ENCODE assay signal across 8 cellular contexts in the genomic region with DNA sequence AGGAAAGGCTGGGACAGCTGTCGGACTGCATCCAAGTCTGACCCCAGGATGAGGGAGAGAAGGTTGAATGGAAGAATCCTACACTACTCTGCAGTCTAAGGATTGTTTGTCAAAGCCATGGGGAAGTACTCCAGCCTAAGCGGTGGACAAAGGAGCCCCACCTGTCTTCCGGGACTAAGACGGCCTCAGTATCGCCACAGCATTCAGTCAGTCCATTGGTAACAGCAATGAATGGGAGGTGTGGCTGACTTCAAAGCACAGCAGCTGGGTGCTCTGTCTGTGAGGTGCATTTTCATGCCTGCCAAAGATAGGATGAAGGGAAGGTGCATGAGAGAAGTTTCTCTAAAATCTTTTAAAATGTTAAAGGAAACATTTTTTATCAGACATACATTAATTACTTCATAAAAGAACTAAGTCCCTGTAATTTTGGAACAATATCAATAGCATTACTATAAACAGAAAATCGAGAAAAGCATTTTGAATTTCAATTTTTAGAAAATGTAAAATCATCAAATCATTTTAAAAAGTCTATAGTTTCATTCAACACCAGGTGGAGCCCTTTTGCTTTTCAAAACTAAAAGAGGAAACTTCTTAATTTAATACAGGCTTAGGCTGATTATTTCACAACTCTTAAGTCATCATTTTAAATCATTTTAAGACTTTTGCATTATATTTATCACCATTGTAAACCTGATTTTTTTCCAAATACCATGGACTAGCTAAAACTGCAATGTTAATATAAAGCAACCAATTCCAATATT. TPM values are rescaled to one million over a fixed set of nuclear protein-coding genes. Genes with fewer than 3 reads are reported as not detected.
DNase-seq lines count a peak whose midpoint lies in the region; TF ChIP-seq lines count a peak whose summit lies in the region.

No MANE protein-coding gene starts in this region.

- peak; percentile 67 for TF ChIP-seq RAD21 in SK-N-SH (IDR thresholded peaks at IDR 0.05; ENCODE audit: low read length)

- CTCF ChIA-PET in SK-N-SH (lab: Yijun Ruan, JAX), result interaction anchor here (0.6 to 6.4 kb wide), 15 partner anchors 10 to 440 kb away, joined by 3 to 104 read pairs (median 4); a partner anchor contains a TSS

- no peak overlapping the region for H3K9ac ChIP-seq in SK-N-SH

- H3K4me1 ChIP-seq in SK-N-SH (ENCODE audit: control insufficient read depth in 1 of 2, insufficient read depth in 2 of 2, low read depth in 1 of 2, low read length in 1 of 2) (peaks cover 0 to 2% of the 10 kb centered on the region in 2 experiments; a peak in 1 of 4 replicates), thyroid gland (no peaks in the 10 kb centered on the region)

- no peak overlapping the region for H2AFZ ChIP-seq in SK-N-SH (ENCODE audit: low read depth)

- 22% methylated on average over 6 of the region's 6 CpGs for WGBS in SK-N-SH (ENCODE audit: low lambda C conversion rate)
- WGBS in thyroid gland, 2 donors, result 14 to 19% methylated on average over 6 of the region's 6 CpGs

- no peak overlapping the region for H3K4me3 ChIP-seq in LNCaP clone FGC (ENCODE audit: low read depth, low read length)
- H3K4me3 ChIP-seq in SK-N-SH (ENCODE audit: low read depth in 2 of 2, low read length in 1 of 2), result no peak overlapping the region; a peak in 1 of 4 replicates
- no peak overlapping the region for H3K4me3 ChIP-seq in thyroid gland (replicated peaks in 1 of 3)

- no peak for TF ChIP-seq EP300 in SK-N-SH (IDR thresholded peaks at IDR 0.05; ENCODE audit: borderline replicate concordance in 1 of 2, low read depth in 1 of 2, low read length in 1 of 2)

- H3K27me3 ChIP-seq in SK-N-SH (ENCODE audit: insufficient read depth) (no peaks in the 10 kb centered on the region; the same call in 1 of the 2 replicates), thyroid gland (no peaks in the 10 kb centered on the region)

- H3K9me3 Mint-ChIP-seq in CD14-positive monocyte (peaks cover 0 to 2% (median 0%) of the 10 kb centered on the region in 7 donors), glutamatergic neuron (ENCODE audit: unreplicated experiment) (no peaks in the 10 kb centered on the region)

- intact Hi-C loops in CD14-positive monocyte (cut with micrococcal nuclease) (loop anchor here (5.0 kb wide), 1 partner anchor 127 kb away; a partner anchor contains a TSS), thyroid gland (cut with DNase I) (loop anchor here (2.0 kb wide), 1 partner anchor 128 kb away; no protein-coding TSS in a partner anchor)

- H3K4me2 ChIP-seq in SK-N-SH, result no peak overlapping the region

- H3K9me3 ChIP-seq in SK-N-SH, result no peaks in the 10 kb centered on the region
- H3K9me3 ChIP-seq in thyroid gland, result no peaks in the 10 kb centered on the region

- H3K27ac Mint-ChIP-seq in CD14-positive monocyte, result no peak overlapping the region
- H3K27ac Mint-ChIP-seq in glutamatergic neuron (ENCODE audit: unreplicated experiment), result peak overlapping the region; percentile 2

- TF ChIP-seq POLR2A in thyroid gland (IDR thresholded peaks at IDR 0.05), result no peak

- no peaks in the 10 kb centered on the region for H3F3A ChIP-seq in SK-N-SH (replicated peaks; ENCODE audit: insufficient read depth)

- no peaks in the 10 kb centered on the region for H3K9me2 ChIP-seq in SK-N-SH

- H3K36me3 ChIP-seq in SK-N-SH (replicated peaks in 1 of 2; ENCODE audit: control insufficient read depth in 1 of 2, insufficient read depth in 2 of 2, low read length in 1 of 2), result no peaks in the 10 kb centered on the region
- no peaks in the 10 kb centered on the region for H3K36me3 ChIP-seq in thyroid gland

- DNase-seq in CD14-positive monocyte (ENCODE audit: low spot score) (no peak), LNCaP clone FGC (ENCODE audit: low read depth) (peak; percentile 6), SK-N-SH (peak; percentile 33), glutamatergic neuron (no peak), thyroid gland (no peak), foreskin melanocyte (no peak), GDM1 (lab: John Stamatoyannopoulos, UW) (no peak)
- DNase-seq in activated naive CD4-positive, alpha-beta T cell (lab: John Stamatoyannopoulos, UW), result no peak

- H3K79me2 ChIP-seq in SK-N-SH (ENCODE audit: insufficient read depth), result no peaks in the 10 kb centered on the region

- H4K20me1 ChIP-seq in SK-N-SH (ENCODE audit: insufficient read depth), result no peaks in the 10 kb centered on the region

- H3K36me3 Mint-ChIP-seq in CD14-positive monocyte, result no peaks in the 10 kb centered on the region
- H3K36me3 Mint-ChIP-seq in glutamatergic neuron (ENCODE audit: unreplicated experiment), result no peaks in the 10 kb centered on the region

- H3K4me1 Mint-ChIP-seq in CD14-positive monocyte (no peaks in the 10 kb centered on the region), glutamatergic neuron (ENCODE audit: low read depth, unreplicated experiment) (peaks cover 3% of the 10 kb centered on the region)

- H3K27ac ChIP-seq in SK-N-SH (ENCODE audit: low read depth in 2 of 2, low read length in 1 of 2), result no peak overlapping the region
- H3K27ac ChIP-seq in thyroid gland, result no peak overlapping the region

- H3K4me3 Mint-ChIP-seq in CD14-positive monocyte (no peak overlapping the region), glutamatergic neuron (ENCODE audit: unreplicated experiment) (no peak overlapping the region)

- H3K27me3 Mint-ChIP-seq in CD14-positive monocyte (ENCODE audit: low read depth in 3 of 3), result peaks cover 9 to 10% (median 10%) of the 10 kb centered on the region in 3 donors
- peaks cover 2% of the 10 kb centered on the region for H3K27me3 Mint-ChIP-seq in glutamatergic neuron (ENCODE audit: unreplicated experiment)

- POLR2A ChIA-PET in SK-N-SH (lab: Yijun Ruan, JAX), result no interaction called here

- peak; percentile 73 for TF ChIP-seq CTCF in CD14-positive monocyte (IDR thresholded peaks at IDR 0.05)
- peak; percentile 37 for TF ChIP-seq CTCF in LNCaP clone FGC (IDR thresholded peaks at IDR 0.05; ENCODE audit: control insufficient read depth, extremely low read depth, insufficient read depth)
- peak; percentile 77 for TF ChIP-seq CTCF in SK-N-SH (IDR thresholded peaks at IDR 0.05)
- TF ChIP-seq CTCF in glutamatergic neuron (IDR thresholded peaks at IDR 0.05; ENCODE audit: partially characterized antibody, unreplicated experiment), result peak; percentile 65
- peak in 4 of 6 experiments; percentile 42 to 66 (median 56) for TF ChIP-seq CTCF in thyroid gland (IDR thresholded peaks at IDR 0.05)

TF ChIP-seq in SK-N-SH, 30 proteins besides CTCF, POLR2A, EP300 and RAD21:
- TF ChIP-seq GABPA (IDR thresholded peaks at IDR 0.05; ENCODE audit: low read depth) (no peak), ELF1 (IDR thresholded peaks at IDR 0.05) (no peak), SMC3 (IDR thresholded peaks at IDR 0.05; ENCODE audit: low read depth, low read length) (peak; percentile 65), RXRA (IDR thresholded peaks at IDR 0.05; ENCODE audit: borderline replicate concordance, low read depth) (no peak), NRF1 (IDR thresholded peaks at IDR 0.05; ENCODE audit: low read depth, low read length) (no peak)
- TF ChIP-seq, protein P1, sequence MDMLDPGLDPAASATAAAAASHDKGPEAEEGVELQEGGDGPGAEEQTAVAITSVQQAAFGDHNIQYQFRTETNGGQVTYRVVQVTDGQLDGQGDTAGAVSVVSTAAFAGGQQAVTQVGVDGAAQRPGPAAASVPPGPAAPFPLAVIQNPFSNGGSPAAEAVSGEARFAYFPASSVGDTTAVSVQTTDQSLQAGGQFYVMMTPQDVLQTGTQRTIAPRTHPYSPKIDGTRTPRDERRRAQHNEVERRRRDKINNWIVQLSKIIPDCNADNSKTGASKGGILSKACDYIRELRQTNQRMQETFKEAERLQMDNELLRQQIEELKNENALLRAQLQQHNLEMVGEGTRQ (IDR thresholded peaks at IDR 0.05; ENCODE audit: borderline replicate concordance, low read depth, low read length), result no peak

RNA-seq across cellular contexts. Expression of a gene that starts 27.6 kb away (rescaled TPM):
- polyA plus RNA-seq in CD14-positive monocyte (under 1 TPM in 1 of 2 donors, not detected in 1; 0.26 TPM), SK-N-SH (2012; rRNA removed) (3.3 and 7.3 TPM in 2 replicates)
- 1.3 and 1.7 TPM in 2 replicates for polyA plus RNA-seq in SK-N-SH (2012; cell fraction: cytosol; rRNA removed)
- polyA plus RNA-seq in SK-N-SH (2012; cell fraction: nucleus; rRNA removed), result 14.5 and 32.5 TPM in 2 replicates
- total RNA-seq in glutamatergic neuron (ENCODE audit: unreplicated experiment) (6.3 TPM), thyroid gland (10 to 100 TPM; 11.4 to 23.0 (median 12.8) TPM)

Comparison
In these comparisons a context has a peak if more than half of its experiments do, and no peak if none do; other contexts are left out.
1. DNase-seq: peak in LNCaP clone FGC (single experiment) and SK-N-SH (single experiment); none in CD14-positive monocyte (single experiment), glutamatergic neuron (single experiment), thyroid gland (0 of 2), foreskin melanocyte (single experiment), GDM1 (single experiment) and activated naive CD4-positive, alpha-beta T cell (0 of 4).
2. Peak in every context shown above with its lines, with median percentiles within 50 percentile points of each other: CTCF ChIP-seq.